In the genomic region with DNA sequence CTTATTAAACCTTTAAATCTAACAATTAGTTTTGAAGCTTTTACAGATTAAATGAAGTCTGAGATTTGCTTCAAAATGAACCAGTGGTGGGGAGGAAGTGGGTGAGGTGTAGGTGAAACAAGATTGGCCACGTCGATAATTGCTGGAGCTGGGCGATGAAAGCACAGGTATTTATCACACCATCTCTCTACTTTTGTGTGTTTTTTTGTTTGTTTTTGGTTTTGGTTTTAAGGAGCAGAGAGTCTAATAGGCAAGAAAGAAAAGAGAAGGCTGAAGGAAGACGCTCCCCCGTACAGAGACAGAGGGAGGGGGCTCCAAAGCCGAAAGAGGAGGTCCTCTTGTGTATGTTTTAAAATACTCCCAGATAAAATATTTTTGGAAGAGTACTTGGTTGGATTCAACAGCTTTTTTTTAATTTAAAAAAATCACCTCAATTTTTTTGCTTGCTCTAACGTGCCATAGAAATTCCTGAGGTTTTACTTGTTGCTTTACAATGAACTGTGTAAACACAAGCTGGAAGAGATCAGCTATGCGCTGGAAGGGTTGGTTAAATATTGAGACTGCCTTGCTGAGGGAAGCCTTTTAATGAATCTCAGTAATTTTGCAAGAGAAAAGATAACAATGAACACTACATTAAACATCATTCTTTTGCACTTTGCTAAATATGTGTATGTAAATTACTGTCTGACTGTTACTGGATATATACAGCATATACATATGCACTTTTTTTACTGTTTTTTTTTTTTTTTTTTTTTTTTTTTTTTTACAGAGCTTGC, we compare ENCODE assay signal across 8 cellular contexts. TPM values are rescaled to one million over a fixed set of nuclear protein-coding genes. Genes with fewer than 3 reads are reported as not detected.
A peak's percentile ranks its signal among the peaks of the same experiment; 100 is the strongest.
DNase-seq lines count a peak whose midpoint lies in the region; ATAC-seq and TF ChIP-seq lines count a peak whose summit lies in the region.

No MANE protein-coding gene starts in this region.

- no peak for TF ChIP-seq CTCF in Calu3 (IDR thresholded peaks at IDR 0.05; ENCODE audit: unreplicated experiment)

- no peak overlapping the region for H4K5ac ChIP-seq in mesendoderm (ENCODE audit: low read length)

- H4K8ac ChIP-seq in mesendoderm (ENCODE audit: low read depth, low read length) = no peak overlapping the region

- no peak overlapping the region for H2AK5ac ChIP-seq in mesendoderm (ENCODE audit: low read length)

- no peak overlapping the region for H3K4ac ChIP-seq in mesendoderm (ENCODE audit: low read depth, low read length)

- H3K9ac ChIP-seq in adipocyte (ENCODE audit: low read length) (no peak overlapping the region), mesendoderm (ENCODE audit: low read length) (no peak overlapping the region)

- H3K79me2 ChIP-seq in mesendoderm (ENCODE audit: control insufficient read depth, insufficient read depth, low read length) = no peaks in the 10 kb centered on the region

- peak overlapping the region; percentile 59 for H3K27ac Mint-ChIP-seq in Calu3 (ENCODE audit: unreplicated experiment)

- peaks cover 33% of the 10 kb centered on the region for H3K4me1 Mint-ChIP-seq in Calu3 (ENCODE audit: low read depth, unreplicated experiment)

- CTCF ChIA-PET in Calu3 (lab: Charles Lee) = interaction anchor here (0.6 to 2.6 kb wide), 5 partner anchors 14 to 211 kb away, joined by 3 to 9 read pairs (median 3); no protein-coding TSS in a partner anchor

- ATAC-seq in HG02798 (IDR thresholded peaks at IDR 0.05; ENCODE audit: poor library complexity, unreplicated experiment) (no peak), GM18498 (IDR thresholded peaks at IDR 0.05; ENCODE audit: unreplicated experiment) (no peak)

- H3K27me3 Mint-ChIP-seq in Calu3 (ENCODE audit: unreplicated experiment) = no peaks in the 10 kb centered on the region

- H3K4me3 Mint-ChIP-seq in Calu3 (ENCODE audit: low read depth, unreplicated experiment) = peak overlapping the region; percentile 55

- no TSS peak for BruUV-seq in Calu3 (replicated peaks; lab: Mats Ljungman, UMichigan)

- H3K23ac ChIP-seq in mesendoderm (ENCODE audit: low read length) = no peak overlapping the region

- no peak overlapping the region for H2BK15ac ChIP-seq in mesendoderm (replicated peaks; ENCODE audit: low read depth)

- H3K36me3 ChIP-seq in adipocyte (ENCODE audit: control insufficient read depth, insufficient read depth, low read length, severe bottlenecking) (no peaks in the 10 kb centered on the region), mesendoderm (ENCODE audit: control insufficient read depth, insufficient read depth, low read length) (no peaks in the 10 kb centered on the region)

- H3K27me3 ChIP-seq in adipocyte (replicated peaks; ENCODE audit: control insufficient read depth, insufficient read depth, low read length) (no peaks in the 10 kb centered on the region), mesendoderm (ENCODE audit: insufficient read depth, low read length, poor library complexity) (no peaks in the 10 kb centered on the region)

- intact Hi-C loops in Calu3 (cut with micrococcal nuclease; ENCODE audit: unreplicated experiment) = no loop called here

- peak overlapping the region; percentile 9 for H2BK120ac ChIP-seq in mesendoderm (ENCODE audit: low read depth, low read length)

- no peaks in the 10 kb centered on the region for H3K9me3 Mint-ChIP-seq in Calu3 (ENCODE audit: low read depth, unreplicated experiment)

- no peak overlapping the region for H3K18ac ChIP-seq in mesendoderm (ENCODE audit: low read length)

- H2BK5ac ChIP-seq in mesendoderm (ENCODE audit: low read length) = no peak overlapping the region

- H3K9me3 ChIP-seq in adipocyte (ENCODE audit: control insufficient read depth, low read length) = no peaks in the 10 kb centered on the region

- no peak for DNase-seq in Calu3
- DNase-seq in M059J (ENCODE audit: low read depth) = peak; percentile 52
- peak; percentile 86 for DNase-seq in adipocyte (ENCODE audit: low read depth)
- DNase-seq in mesendoderm = no peak
- DNase-seq in hypothalamus (lab: John Stamatoyannopoulos, UW) = no peak
- DNase-seq in occipital lobe (lab: John Stamatoyannopoulos, UW) = no peak

- H3K56ac ChIP-seq in mesendoderm (ENCODE audit: low read length) = no peak overlapping the region

- H3K79me1 ChIP-seq in mesendoderm (ENCODE audit: low read length) = no peaks in the 10 kb centered on the region

- WGBS in mesendoderm (ENCODE audit: extremely low coverage, insufficient coverage, low lambda C conversion rate) = no CpG with 5 or more reads among the region's 8 CpGs

- H3K27ac ChIP-seq in mesendoderm (ENCODE audit: low read depth, low read length) = no peak overlapping the region

- peaks cover 8% of the 10 kb centered on the region for H3K4me1 ChIP-seq in adipocyte (ENCODE audit: control insufficient read depth, insufficient read depth, low read length)
- no peaks in the 10 kb centered on the region for H3K4me1 ChIP-seq in mesendoderm (ENCODE audit: control insufficient read depth, low read depth, low read length)

- H3K4me3 ChIP-seq in adipocyte (ENCODE audit: low read length) (no peak overlapping the region), mesendoderm (ENCODE audit: low read length) (no peak overlapping the region)

- no peak overlapping the region for H3K4me2 ChIP-seq in mesendoderm (ENCODE audit: low read length)

- no peaks in the 10 kb centered on the region for H3K36me3 Mint-ChIP-seq in Calu3 (ENCODE audit: insufficient read depth, unreplicated experiment)

RNA-seq across cellular contexts. Expression of gene LGALS8, which starts 6.7 kb away (rescaled TPM):
- 46.5 and 50.3 TPM in 2 replicates for total RNA-seq in Calu3 (2022)
- total RNA-seq in M059J (2014; rRNA removed; shearing (Covaris generic)) = 62.4 and 69.0 TPM in 2 replicates
- 7.7 TPM for polyA plus RNA-seq in mesendoderm (2013, experiment 1 of 2)
- polyA plus RNA-seq in mesendoderm (2013, experiment 2 of 2) = 7.9 TPM
- total RNA-seq in occipital lobe = 203 TPM

Comparison
In these comparisons a context has a peak if more than half of its experiments do, and no peak if none do; other contexts are left out.
1. DNase-seq: peak in M059J (single experiment) and adipocyte (single experiment); none in Calu3 (single experiment), mesendoderm (single experiment), hypothalamus (0 of 51) and occipital lobe (single experiment).